In genomic region chr9:31248156-31248555, GRCh38 we compare ENCODE assay signal across 22 cellular contexts.
"Had no signal": no experiment of that assay in that cellular context is flagged by ENCODE, and none has a peak within 500 bp of the region (broad histone marks: within the 10 kb centered on the region; RNA-seq: fewer than 3 reads in every experiment).

No MANE protein-coding gene starts in this region.

- FAIRE-seq: bronchial epithelial cell had no signal

- DNase-seq: activated CD4-positive, alpha-beta memory T cell treated with anti-CD3 and anti-CD28 coated beads for 36 hours; activated CD4-positive, alpha-beta T cell treated with anti-CD3 and anti-CD28 coated beads for 36 hours; activated CD4-positive, alpha-beta T cell treated with anti-CD3 and anti-CD28 coated beads, Interleukin-2, amount 10 ng/mL, durations not matched to agents 24 days and 14 days; activated CD4-positive, CD25-positive, alpha-beta regulatory T cell; activated CD4-positive, CD25-positive, alpha-beta regulatory T cell treated with anti-CD3 and anti-CD28 coated beads, Interleukin-2, amount 50 U/mL, for 72 hours; activated CD8-positive, alpha-beta memory T cell treated with anti-CD3 and anti-CD28 coated beads, Interleukin-2, amount 10 ng/mL, durations not matched to agents 7 days and 5 days; activated CD8-positive, alpha-beta memory T cell treated with anti-CD3 and anti-CD28 coated beads, Interleukin-2, amount 50 U/mL, for 4 hours; activated CD8-positive, alpha-beta T cell treated with anti-CD3 and anti-CD28 coated beads, Interleukin-2, amount 10 ng/mL, durations not matched to agents 7 days and 5 days; activated effector memory CD4-positive, alpha-beta T cell treated with anti-CD3 and anti-CD28 coated beads, Interleukin-2, amount 50 U/mL, for 16 hours; activated naive CD4-positive, alpha-beta T cell treated with anti-CD3 and anti-CD28 coated beads for 36 hours; activated naive CD8-positive, alpha-beta T cell treated with anti-CD3 and anti-CD28 coated beads for 36 hours; activated naive CD8-positive, alpha-beta T cell treated with anti-CD3 and anti-CD28 coated beads, Interleukin-2, amount 50 U/mL, for 24 hours; activated T-cell treated with anti-CD3 and anti-CD28 coated beads, Interleukin-2, amount 50 U/mL, for 1 hour; activated T-cell treated with anti-CD3 and anti-CD28 coated beads, Interleukin-2, amount 50 U/mL, for 48 hours; adrenal gland; dorsolateral prefrontal cortex; effector memory CD4-positive, alpha-beta T cell; endodermal cell; foreskin keratinocyte; heart right ventricle; T-helper 2 cell had no signal
